ENCODE assay signal across 19 cellular contexts in genomic region chr10:73404690-73405089, GRCh38. TPM values are rescaled to one million over a fixed set of nuclear protein-coding genes. Genes with fewer than 3 reads are reported as not detected.
DNase-seq lines count a peak whose midpoint lies in the region; ATAC-seq and TF ChIP-seq lines count a peak whose summit lies in the region.
"Had no signal": no experiment of that assay in that cellular context is flagged by ENCODE, and none has a peak within 500 bp of the region (broad histone marks: within the 10 kb centered on the region; RNA-seq: fewer than 3 reads in every experiment).

No MANE protein-coding gene starts in this region.

- DNase-seq in DMS53 (lab: John Stamatoyannopoulos, UW) = peak; percentile 21
- DNase-seq in DMS53 treated with DMSO at 0.1 percent for 48 hours (lab: John Stamatoyannopoulos, UW; ENCODE audit: unreplicated experiment) = no peak
- DNase-seq in activated naive CD4-positive, alpha-beta T cell treated with anti-CD3 and anti-CD28 coated beads, Interleukin-2, amount 10 ng/mL, durations not matched to agents 7 days and 5 days = no peak
- DNase-seq in activated naive CD4-positive, alpha-beta T cell (lab: John Stamatoyannopoulos, UW) = no peak
- DNase-seq in NCI-H748 treated with DMSO at 0.1 percent for 48 hours (lab: John Stamatoyannopoulos, UW) = peak; percentile 4
- peak in 1 of 2 donors; percentile 46 for DNase-seq in gastrocnemius medialis
- DNase-seq in WTC11 (ENCODE audit: low spot score) = no peak
- DNase-seq in NCI-H2029 (lab: John Stamatoyannopoulos, UW) = no peak
- DNase-seq: CD4-positive, CD25-positive, alpha-beta regulatory T cell; CD8-positive, alpha-beta T cell; DMS 273 treated with DMSO at 0.1 percent for 48 hours; DND-41; GM23248; H7; HCEC 1CT had no signal

- H3K27me3 ChIP-seq in gastrocnemius medialis = no peaks in the 10 kb centered on the region
- H3K27me3 ChIP-seq: BLaER1 had no signal

- H3K27ac ChIP-seq in gastrocnemius medialis = peak overlapping the region; percentile 43 to 70 (median 63)
- H3K27ac ChIP-seq: 22Rv1, BLaER1, C4-2B, GM23248 had no signal

- no peak for TF ChIP-seq POLR2A in gastrocnemius medialis (IDR thresholded peaks at IDR 0.05)

- peaks cover 18% of the 10 kb centered on the region for H3K36me3 Mint-ChIP-seq in activated naive CD4-positive, alpha-beta T cell treated with anti-CD3 and anti-CD28 coated beads, Interleukin-2, amount 10 ng/mL, durations not matched to agents 7 days and 5 days
- H3K36me3 Mint-ChIP-seq in WTC11 = 0 out of 2 replicates have a peak, but pooled peaks cover 3% of the 10 kb centered on the region

- H3K27ac Mint-ChIP-seq in activated naive CD4-positive, alpha-beta T cell treated with anti-CD3 and anti-CD28 coated beads, Interleukin-2, amount 10 ng/mL, durations not matched to agents 7 days and 5 days = peak overlapping the region; percentile 11
- no peak overlapping the region for H3K27ac Mint-ChIP-seq in WTC11
- H3K27ac Mint-ChIP-seq: B cell; CD8-positive, alpha-beta T cell had no signal

- POLR2A ChIA-PET in WTC11 (lab: Charles Lee) = no interaction called here

- peaks cover 53 to 81% of the 10 kb centered on the region in 2 donors for H3K4me1 ChIP-seq in gastrocnemius medialis
- H3K4me1 ChIP-seq: BLaER1 had no signal

- no peak for TF ChIP-seq CTCF in gastrocnemius medialis (IDR thresholded peaks at IDR 0.05 in 4 of 5, conservative IDR thresholded peaks at IDR 0.05 in 1 of 5)
- TF ChIP-seq CTCF in WTC11 (IDR thresholded peaks at IDR 0.05) = no peak

- ATAC-seq in gastrocnemius medialis (peak; percentile 42 to 86), WTC11 (no peak)
- ATAC-seq: CD8-positive, alpha-beta T cell had no signal

- CTCF ChIA-PET in activated naive CD4-positive, alpha-beta T cell treated with anti-CD3 and anti-CD28 coated beads, Interleukin-2, amount 10 ng/mL, durations not matched to agents 7 days and 5 days (lab: Charles Lee) = interaction anchor here (0.7 kb wide), 1 partner anchor 75 kb away, joined by 5 read pairs; no protein-coding TSS in a partner anchor
- CTCF ChIA-PET in WTC11 (lab: Charles Lee) = no interaction called here

- intact Hi-C loops in gastrocnemius medialis (cut with DNase I; ENCODE audit: low total_unique reads) = no loop called here

- H3K4me3 ChIP-seq in gastrocnemius medialis = no peak overlapping the region
- H3K4me3 ChIP-seq: BLaER1, GM23248 had no signal

- no peaks in the 10 kb centered on the region for H3K9me3 ChIP-seq in gastrocnemius medialis
- H3K9me3 ChIP-seq: BLaER1 had no signal

- no peaks in the 10 kb centered on the region for H3K27me3 Mint-ChIP-seq in activated naive CD4-positive, alpha-beta T cell treated with anti-CD3 and anti-CD28 coated beads, Interleukin-2, amount 10 ng/mL, durations not matched to agents 7 days and 5 days
- no peaks in the 10 kb centered on the region for H3K27me3 Mint-ChIP-seq in WTC11 (ENCODE audit: low read depth)
- H3K27me3 Mint-ChIP-seq: B cell; CD4-positive, CD25-positive, alpha-beta regulatory T cell had no signal

- H3K9me3 Mint-ChIP-seq in activated naive CD4-positive, alpha-beta T cell treated with anti-CD3 and anti-CD28 coated beads, Interleukin-2, amount 10 ng/mL, durations not matched to agents 7 days and 5 days = no peaks in the 10 kb centered on the region
- no peaks in the 10 kb centered on the region; the same call in 1 of the 2 replicates for H3K9me3 Mint-ChIP-seq in WTC11
- H3K9me3 Mint-ChIP-seq: CD4-positive, CD25-positive, alpha-beta regulatory T cell; CD8-positive, alpha-beta T cell had no signal

- no peak overlapping the region for H3K4me3 Mint-ChIP-seq in activated naive CD4-positive, alpha-beta T cell treated with anti-CD3 and anti-CD28 coated beads, Interleukin-2, amount 10 ng/mL, durations not matched to agents 7 days and 5 days
- no peak overlapping the region for H3K4me3 Mint-ChIP-seq in WTC11
- H3K4me3 Mint-ChIP-seq: B cell; CD8-positive, alpha-beta T cell had no signal

- H3K36me3 ChIP-seq in gastrocnemius medialis = peaks cover 0 to 10% of the 10 kb centered on the region in 2 donors

- H3K4me1 Mint-ChIP-seq in activated naive CD4-positive, alpha-beta T cell treated with anti-CD3 and anti-CD28 coated beads, Interleukin-2, amount 10 ng/mL, durations not matched to agents 7 days and 5 days = peaks cover 13% of the 10 kb centered on the region
- peaks cover 11% of the 10 kb centered on the region for H3K4me1 Mint-ChIP-seq in WTC11

- in situ Hi-C loops in gastrocnemius medialis (cut with MboI; ENCODE audit: low sequenced_read_pairs in 4 of 4) = no loop called here

TF ChIP-seq in WTC11, 78 proteins besides CTCF, POLR2A, EP300 and RAD21:
- TF ChIP-seq, protein P1, sequence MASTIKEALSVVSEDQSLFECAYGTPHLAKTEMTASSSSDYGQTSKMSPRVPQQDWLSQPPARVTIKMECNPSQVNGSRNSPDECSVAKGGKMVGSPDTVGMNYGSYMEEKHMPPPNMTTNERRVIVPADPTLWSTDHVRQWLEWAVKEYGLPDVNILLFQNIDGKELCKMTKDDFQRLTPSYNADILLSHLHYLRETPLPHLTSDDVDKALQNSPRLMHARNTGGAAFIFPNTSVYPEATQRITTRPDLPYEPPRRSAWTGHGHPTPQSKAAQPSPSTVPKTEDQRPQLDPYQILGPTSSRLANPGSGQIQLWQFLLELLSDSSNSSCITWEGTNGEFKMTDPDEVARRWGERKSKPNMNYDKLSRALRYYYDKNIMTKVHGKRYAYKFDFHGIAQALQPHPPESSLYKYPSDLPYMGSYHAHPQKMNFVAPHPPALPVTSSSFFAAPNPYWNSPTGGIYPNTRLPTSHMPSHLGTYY (CRISPR knock-in tag; IDR thresholded peaks at IDR 0.05) = no peak
- TF ChIP-seq SMAD3 (CRISPR knock-in tag; IDR thresholded peaks at IDR 0.05; ENCODE audit: borderline replicate concordance) = no peak
- TF ChIP-seq, protein P2, sequence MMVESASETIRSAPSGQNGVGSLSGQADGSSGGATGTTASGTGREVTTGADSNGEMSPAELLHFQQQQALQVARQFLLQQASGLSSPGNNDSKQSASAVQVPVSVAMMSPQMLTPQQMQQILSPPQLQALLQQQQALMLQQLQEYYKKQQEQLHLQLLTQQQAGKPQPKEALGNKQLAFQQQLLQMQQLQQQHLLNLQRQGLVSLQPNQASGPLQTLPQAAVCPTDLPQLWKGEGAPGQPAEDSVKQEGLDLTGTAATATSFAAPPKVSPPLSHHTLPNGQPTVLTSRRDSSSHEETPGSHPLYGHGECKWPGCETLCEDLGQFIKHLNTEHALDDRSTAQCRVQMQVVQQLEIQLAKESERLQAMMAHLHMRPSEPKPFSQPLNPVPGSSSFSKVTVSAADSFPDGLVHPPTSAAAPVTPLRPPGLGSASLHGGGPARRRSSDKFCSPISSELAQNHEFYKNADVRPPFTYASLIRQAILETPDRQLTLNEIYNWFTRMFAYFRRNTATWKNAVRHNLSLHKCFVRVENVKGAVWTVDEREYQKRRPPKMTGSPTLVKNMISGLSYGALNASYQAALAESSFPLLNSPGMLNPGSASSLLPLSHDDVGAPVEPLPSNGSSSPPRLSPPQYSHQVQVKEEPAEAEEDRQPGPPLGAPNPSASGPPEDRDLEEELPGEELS (CRISPR knock-in tag; IDR thresholded peaks at IDR 0.05) = no peak
- no peak for TF ChIP-seq GTF2I (CRISPR knock-in tag; conservative IDR thresholded peaks at IDR 0.05)
- TF ChIP-seq TCF7 (CRISPR knock-in tag; IDR thresholded peaks at IDR 0.05; ENCODE audit: low read depth) = no peak
- TF ChIP-seq ZNF121 (CRISPR knock-in tag; IDR thresholded peaks at IDR 0.05) = no peak
- TF ChIP-seq, protein P3, sequence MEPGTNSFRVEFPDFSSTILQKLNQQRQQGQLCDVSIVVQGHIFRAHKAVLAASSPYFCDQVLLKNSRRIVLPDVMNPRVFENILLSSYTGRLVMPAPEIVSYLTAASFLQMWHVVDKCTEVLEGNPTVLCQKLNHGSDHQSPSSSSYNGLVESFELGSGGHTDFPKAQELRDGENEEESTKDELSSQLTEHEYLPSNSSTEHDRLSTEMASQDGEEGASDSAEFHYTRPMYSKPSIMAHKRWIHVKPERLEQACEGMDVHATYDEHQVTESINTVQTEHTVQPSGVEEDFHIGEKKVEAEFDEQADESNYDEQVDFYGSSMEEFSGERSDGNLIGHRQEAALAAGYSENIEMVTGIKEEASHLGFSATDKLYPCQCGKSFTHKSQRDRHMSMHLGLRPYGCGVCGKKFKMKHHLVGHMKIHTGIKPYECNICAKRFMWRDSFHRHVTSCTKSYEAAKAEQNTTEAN (CRISPR knock-in tag; IDR thresholded peaks at IDR 0.05) = no peak
- TF ChIP-seq ZNF138 (CRISPR knock-in tag; conservative IDR thresholded peaks at IDR 0.05) = no peak
- no peak for TF ChIP-seq NFYB (CRISPR knock-in tag; conservative IDR thresholded peaks at IDR 0.05; ENCODE audit: low read depth)
- TF ChIP-seq CREB1 (CRISPR knock-in tag; IDR thresholded peaks at IDR 0.05) = no peak
- no peak for TF ChIP-seq ZNF396 (CRISPR knock-in tag; IDR thresholded peaks at IDR 0.05; ENCODE audit: borderline replicate concordance)
- TF ChIP-seq CREM (CRISPR knock-in tag; IDR thresholded peaks at IDR 0.05) = no peak
- no peak for TF ChIP-seq GABPB1 (CRISPR knock-in tag; IDR thresholded peaks at IDR 0.05)
- no peak for TF ChIP-seq ELF4 (CRISPR knock-in tag; IDR thresholded peaks at IDR 0.05; ENCODE audit: low read depth)
- TF ChIP-seq MAX (CRISPR knock-in tag; IDR thresholded peaks at IDR 0.05) = no peak
TF ChIP-seq in WTC11: peak in this region for 0.

RNA-seq across cellular contexts. Expression of gene ANXA7, which starts 9.2 kb away (rescaled TPM):
- total RNA-seq in gastrocnemius medialis (100 to 1,000 TPM; 169 to 203 (median 186) TPM), WTC11 (2021) (66.7 to 68.2 TPM (median 67.8 TPM) in 3 replicates)

RNA-seq across cellular contexts. Expression of gene MSS51, which starts 28.7 kb away (rescaled TPM):
- total RNA-seq in gastrocnemius medialis (10 to 100 TPM in 3 of 4 donors, 1 to 10 TPM in 1; 1.4 to 49.4 (median 30.4) TPM), WTC11 (2021) (2.9 to 3.1 TPM (median 3.0 TPM) in 3 replicates)

RNA-seq across cellular contexts. Expression of gene CFAP70, which starts 46.0 kb away (rescaled TPM):
- total RNA-seq in gastrocnemius medialis (1 to 10 TPM in 2 of 4 donors, under 1 TPM in 2; 0.20 to 1.8 (median 1.1) TPM), WTC11 (2021) (0.31 to 0.73 TPM (median 0.39 TPM) in 3 replicates)

Comparison
In these comparisons a context has a peak if more than half of its experiments do, and no peak if none do; other contexts are left out.
1. DNase-seq: peak in DMS53 (single experiment) and NCI-H748 treated with DMSO at 0.1 percent for 48 hours (single experiment); none in DMS53 treated with DMSO at 0.1 percent for 48 hours (single experiment), activated naive CD4-positive, alpha-beta T cell treated with anti-CD3 and anti-CD28 coated beads, Interleukin-2, amount 10 ng/mL, durations not matched to agents 7 days and 5 days (single experiment), activated naive CD4-positive, alpha-beta T cell (0 of 4), WTC11 (single experiment) and NCI-H2029 (single experiment).